Comparison of ENCODE assay signal across 20 cellular contexts in the genomic region with DNA sequence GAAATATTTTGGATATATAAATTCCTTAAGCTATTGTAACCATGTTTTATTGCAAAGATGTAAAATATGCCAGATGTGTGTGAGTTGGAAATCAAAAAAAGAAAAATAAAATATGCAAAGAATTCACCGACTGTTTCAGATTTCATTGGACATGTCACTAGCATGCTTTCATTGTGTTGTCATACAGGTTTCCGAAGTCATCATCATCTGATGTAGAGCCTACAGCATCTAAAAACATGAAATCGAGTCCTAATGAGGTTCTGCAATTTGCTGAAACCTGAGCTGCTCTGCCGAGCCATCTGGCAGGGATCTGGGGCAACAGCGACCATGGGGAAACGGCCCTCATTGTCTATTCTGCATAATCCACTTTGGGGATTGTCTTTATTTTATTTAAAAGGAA.
DNase-seq lines count a peak whose midpoint lies in the region; TF ChIP-seq lines count a peak whose summit lies in the region.
"Had no signal": no experiment of that assay in that cellular context is flagged by ENCODE, and none has a peak within 500 bp of the region (broad histone marks: within the 10 kb centered on the region; RNA-seq: fewer than 3 reads in every experiment).

No MANE protein-coding gene starts in this region.

- no peak overlapping the region for H3K9ac ChIP-seq in colonic mucosa (ENCODE audit: low read depth in 2 of 2, low read length in 2 of 2)

- peak; percentile 43 for DNase-seq in COLO668 (lab: John Stamatoyannopoulos, UW; ENCODE audit: unreplicated experiment)
- DNase-seq in HFF-Myc (ENCODE audit: extremely low read depth, low read depth) = peak; percentile 66
- peak; percentile 88 for DNase-seq in NCI-H2171 treated with DMSO at 0.1 percent for 48 hours (lab: John Stamatoyannopoulos, UW)
- DNase-seq in fibroblast of gingiva (ENCODE audit: low read depth) = peak; percentile 75
- DNase-seq in HuH-7 (ENCODE audit: low spot score) = no peak
- DNase-seq in stimulated activated naive CD4-positive, alpha-beta T cell (lab: John Stamatoyannopoulos, UW) = no peak
- no peak for DNase-seq in colonic mucosa
- no peak for DNase-seq in NCI-H345 (lab: John Stamatoyannopoulos, UW)
- DNase-seq: activated CD4-positive, alpha-beta T cell treated with anti-CD3 and anti-CD28 coated beads, Interleukin-2, amount 10 ng/mL, durations not matched to agents 7 days and 5 days; aorta; caudate nucleus; CD4-positive, alpha-beta T cell; DMS79 treated with DMSO at 0.1 percent for 48 hours; kidney; NCI-H1417; stimulated activated CD4-positive, alpha-beta T cell treated with anti-CD3 and anti-CD28 coated beads, Interleukin-1b, Interleukin-23, amount 100 ng/mL, for 48 hours had no signal

- H3K4me1 ChIP-seq in colonic mucosa = no peaks in the 10 kb centered on the region
- H3K4me1 ChIP-seq: gastroesophageal sphincter, prostate gland had no signal

- H3K36me3 ChIP-seq in colonic mucosa = no peaks in the 10 kb centered on the region
- H3K36me3 ChIP-seq: prostate gland had no signal

- no peak overlapping the region for H3K27ac ChIP-seq in colonic mucosa
- H3K27ac ChIP-seq: gastroesophageal sphincter, prostate gland, skin epidermis had no signal

- TF ChIP-seq CTCF in HFF-Myc (IDR thresholded peaks at IDR 0.05; ENCODE audit: low read depth, low read length, missing control alignments) (no peak), colonic mucosa (IDR thresholded peaks at IDR 0.05) (no peak)

- no peaks in the 10 kb centered on the region for H3K27me3 ChIP-seq in colonic mucosa
- H3K27me3 ChIP-seq: gastroesophageal sphincter had no signal

- H3K4me3 ChIP-seq in HFF-Myc (replicated peaks; ENCODE audit: low read depth, low read length) = no peak overlapping the region
- H3K4me3 ChIP-seq in colonic mucosa = no peak overlapping the region
- H3K4me3 ChIP-seq: gastroesophageal sphincter, lung, prostate gland, skin epidermis had no signal

- intact Hi-C loops in colonic mucosa (cut with DNase I) = no loop called here

- H3K9me3 ChIP-seq in colonic mucosa = no peaks in the 10 kb centered on the region
- H3K9me3 ChIP-seq: gastroesophageal sphincter, prostate gland had no signal

Comparison
In these comparisons a context has a peak if more than half of its experiments do, and no peak if none do; other contexts are left out.
1. DNase-seq: peak in COLO668 (single experiment), HFF-Myc (single experiment), NCI-H2171 treated with DMSO at 0.1 percent for 48 hours (single experiment) and fibroblast of gingiva (single experiment); none in HuH-7 (single experiment), stimulated activated naive CD4-positive, alpha-beta T cell (0 of 6), colonic mucosa (single experiment) and NCI-H345 (single experiment).